In genomic region chr7:4151926-4152549, GRCh38 we compare ENCODE assay signal across 24 cellular contexts.
DNase-seq lines count a peak whose midpoint lies in the region; ATAC-seq lines count a peak whose summit lies in the region.
"Had no signal": no experiment of that assay in that cellular context is flagged by ENCODE, and none has a peak within 500 bp of the region (broad histone marks: within the 10 kb centered on the region; RNA-seq: fewer than 3 reads in every experiment).

No MANE protein-coding gene starts in this region.

- ATAC-seq in left colon (peak; percentile 66), sciatic nerve (peak; percentile 31)
- ATAC-seq: CD8-positive, alpha-beta T cell; effector memory CD8-positive, alpha-beta T cell; left lung; natural killer cell; Panc1; stimulated activated naive CD8-positive, alpha-beta T cell treated with anti-CD3 and anti-CD28 coated beads, Interleukin-15, amount 100 ng/mL, for 72 hours had no signal

- intact Hi-C loops in left colon (cut with DNase I, micrococcal nuclease) (no loop called here), sciatic nerve (cut with DNase I) (no loop called here)

- DNase-seq in NCI-H1417 (lab: John Stamatoyannopoulos, UW) = peak in 2 of 3 experiments; percentile 62 to 80
- DNase-seq in NCI-H1417 treated with DMSO at 0.1 percent for 48 hours (lab: John Stamatoyannopoulos, UW) = no peak
- peak; percentile 86 for DNase-seq in NCI-H69 (lab: John Stamatoyannopoulos, UW)
- peak in 1 of 2 donors; percentile 33 for DNase-seq in left colon
- no peak for DNase-seq in sciatic nerve (ENCODE audit: low spot score)
- DNase-seq in NCI-H510A (lab: John Stamatoyannopoulos, UW) = no peak
- DNase-seq in DMS53 treated with DMSO at 0.1 percent for 48 hours (lab: John Stamatoyannopoulos, UW; ENCODE audit: unreplicated experiment) = no peak
- no peak for DNase-seq in NCI-H128 (lab: John Stamatoyannopoulos, UW; ENCODE audit: unreplicated experiment)
- DNase-seq: 8988T; activated CD4-positive, alpha-beta T cell treated with anti-CD3 and anti-CD28 coated beads for 4 hours; activated CD8-positive, alpha-beta memory T cell treated with anti-CD3 and anti-CD28 coated beads for 24 hours; activated gamma-delta T cell treated with Interleukin-2 at 50 U/mL for 16 hours; activated T-cell treated with anti-CD3 and anti-CD28 coated beads, Interleukin-2, amount 50 U/mL, for 1 hour; CD8-positive, alpha-beta T cell; DMS153; effector memory CD8-positive, alpha-beta T cell; foreskin fibroblast; midbrain; natural killer cell; NCI-H187 treated with DMSO at 0.1 percent for 48 hours; NCI-H345; stimulated activated naive CD8-positive, alpha-beta T cell treated with anti-CD3 and anti-CD28 coated beads, Interleukin-15, amount 100 ng/mL, for 72 hours had no signal

Comparison
In these comparisons a context has a peak if more than half of its experiments do, and no peak if none do; other contexts are left out.
1. DNase-seq: peak in NCI-H1417 (2 of 3) and NCI-H69 (single experiment); none in NCI-H1417 treated with DMSO at 0.1 percent for 48 hours (single experiment), sciatic nerve (single experiment), NCI-H510A (single experiment), DMS53 treated with DMSO at 0.1 percent for 48 hours (single experiment) and NCI-H128 (single experiment).